ENCODE assay signal across 2 cellular contexts in the genomic region with DNA sequence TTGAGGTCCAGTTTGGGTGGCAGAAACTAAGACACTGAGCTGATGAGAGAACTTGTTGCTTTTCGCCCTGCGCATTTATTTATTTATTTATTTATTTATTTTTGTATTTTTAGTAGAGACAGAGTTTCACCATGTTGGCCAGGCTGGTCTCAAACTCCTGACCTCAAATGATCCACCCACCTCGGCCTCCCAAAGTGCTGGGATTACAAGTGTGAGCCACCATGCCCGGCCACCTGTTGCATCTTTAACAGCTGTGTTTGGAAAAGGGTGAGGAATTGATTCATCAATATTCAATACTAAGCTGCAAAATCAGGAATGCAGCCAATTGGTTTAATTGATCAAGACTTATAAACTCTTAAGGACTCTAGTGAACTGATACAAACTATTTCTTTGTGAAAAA. TPM values are rescaled to one million over a fixed set of nuclear protein-coding genes. Genes with fewer than 3 reads are reported as not detected.
"Had no signal": no experiment of that assay in that cellular context is flagged by ENCODE, and none has a peak within 500 bp of the region (broad histone marks: within the 10 kb centered on the region; RNA-seq: fewer than 3 reads in every experiment).

No MANE protein-coding gene starts in this region.

RNA-seq across cellular contexts. Expression of a gene that starts 24.4 kb away (rescaled TPM):
- total RNA-seq: mesothelial cell of epicardium, progenitor cell of endocrine pancreas had no signal
